In genomic region chr20:1803216-1804128, GRCh38 we compare ENCODE assay signal across 1 cellular context.
TF ChIP-seq lines count a peak whose summit lies in the region.

No MANE protein-coding gene starts in this region.

TF ChIP-seq in H1, 55 proteins besides CTCF, POLR2A, EP300 and RAD21:
- TF ChIP-seq SUZ12 (IDR thresholded peaks at IDR 0.05; ENCODE audit: low read length) = peak; percentile 40; the same call in 1 of the 2 replicates
- peak; percentile 68 for TF ChIP-seq POLR2AphosphoS5 (IDR thresholded peaks at IDR 0.05; ENCODE audit: low read depth, low read length)
- TF ChIP-seq TAF1 (IDR thresholded peaks at IDR 0.05; ENCODE audit: low read depth, low read length) = peak; percentile 76
- TF ChIP-seq CREB1 (IDR thresholded peaks at IDR 0.05) = peak; percentile 96
- peak; percentile 65; the same call in 1 of the 2 replicates for TF ChIP-seq PHF8 (conservative IDR thresholded peaks at IDR 0.05; ENCODE audit: low read depth, low read length)
- TF ChIP-seq KDM4A (IDR thresholded peaks at IDR 0.05; ENCODE audit: low read depth, low read length, severe bottlenecking) = peak; percentile 81
- peak; percentile 59 for TF ChIP-seq TBP (IDR thresholded peaks at IDR 0.05; ENCODE audit: low read depth, low read length)
- TF ChIP-seq RBBP5 (IDR thresholded peaks at IDR 0.05; ENCODE audit: borderline replicate concordance, low read depth, low read length) = peak; percentile 69; the same call in 1 of the 2 replicates
- no peak for TF ChIP-seq SRF (IDR thresholded peaks at IDR 0.05; ENCODE audit: low read depth, low read length)
- TF ChIP-seq ATF3 (IDR thresholded peaks at IDR 0.05; ENCODE audit: insufficient read depth, low read depth, low read length) = no peak
- peak; percentile 76 for TF ChIP-seq MAX (IDR thresholded peaks at IDR 0.05)
- TF ChIP-seq CHD2 (IDR thresholded peaks at IDR 0.05; ENCODE audit: low read length) = no peak
- TF ChIP-seq HDAC2 (IDR thresholded peaks at IDR 0.05; ENCODE audit: borderline replicate concordance in 1 of 2, low read depth in 2 of 2, low read length in 2 of 2) = 0 out of 4 replicates have a peak, but pooled peaks of 1 of the 2 experiments have one; percentile 4
- TF ChIP-seq USF2 (IDR thresholded peaks at IDR 0.05; ENCODE audit: low read length) = no peak
